11 cellular contexts compared by ENCODE assay signal in the genomic region with DNA sequence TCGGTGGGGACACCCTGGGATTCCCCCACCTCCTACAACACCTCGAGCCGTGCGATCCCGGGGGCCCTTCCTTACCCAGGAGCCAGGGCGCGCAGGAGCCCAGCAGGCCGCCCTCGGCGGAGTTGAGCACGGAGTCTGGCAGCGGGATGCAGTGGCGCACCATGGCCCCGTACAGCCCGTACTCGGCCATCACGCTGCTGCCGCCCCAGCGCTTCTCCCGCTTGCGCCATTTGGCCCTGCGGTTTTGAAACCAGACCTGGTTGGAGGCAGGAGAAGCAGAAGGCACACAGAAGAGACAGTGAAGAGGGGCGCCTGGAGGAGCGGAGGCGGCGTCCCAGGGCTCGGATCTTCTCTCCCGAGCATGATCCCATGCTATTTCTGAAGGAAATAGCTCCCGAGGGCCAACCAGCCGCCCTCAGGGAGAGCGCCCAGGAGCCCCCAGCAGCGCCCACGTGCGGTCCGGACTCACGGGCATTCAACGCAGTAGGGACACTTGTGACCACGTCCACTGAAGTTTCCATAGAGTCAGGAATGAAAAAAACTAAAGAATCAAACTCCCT. TPM values are rescaled to one million over a fixed set of nuclear protein-coding genes. Genes with fewer than 3 reads are reported as not detected.
DNase-seq lines count a peak whose midpoint lies in the region; ATAC-seq, FAIRE-seq and TF ChIP-seq lines count a peak whose summit lies in the region.
"Had no signal": no experiment of that assay in that cellular context is flagged by ENCODE, and none has a peak within 500 bp of the region (broad histone marks: within the 10 kb centered on the region; RNA-seq: fewer than 3 reads in every experiment).

No MANE protein-coding gene starts in this region.

- H3K4me1 ChIP-seq in iPS-20b (ENCODE audit: insufficient read depth, low read length), result no peaks in the 10 kb centered on the region
- H3K4me1 ChIP-seq in thoracic aorta (ENCODE audit: control insufficient read depth in 1 of 2, low read depth in 2 of 2), result peaks cover 7 to 24% of the 10 kb centered on the region in 2 donors

- no peak for FAIRE-seq in H54 (lab: Jason Lieb, UNC)

- no peak overlapping the region for H3K27ac ChIP-seq in iPS-20b (ENCODE audit: low read length)
- H3K27ac ChIP-seq in thoracic aorta, result no peak overlapping the region
- H3K27ac ChIP-seq: SK-N-MC had no signal

- peaks cover 21% of the 10 kb centered on the region for H3K4me1 Mint-ChIP-seq in activated naive CD8-positive, alpha-beta T cell treated with anti-CD3 and anti-CD28 coated beads, Interleukin-2, amount 50 U/mL, for 24 hours

- H3K9me3 ChIP-seq in iPS-20b (ENCODE audit: insufficient read depth, low read depth, low read length) (no peaks in the 10 kb centered on the region), thoracic aorta (no peaks in the 10 kb centered on the region)

- peak overlapping the region; percentile 61 for H3K4me3 ChIP-seq in iPS-20b (ENCODE audit: low read length)
- H3K4me3 ChIP-seq in thoracic aorta, result peak overlapping the region; percentile 59
- H3K4me3 ChIP-seq: SK-N-MC had no signal

- H3K36me3 ChIP-seq in iPS-20b (ENCODE audit: insufficient read depth, low read depth, low read length), result no peaks in the 10 kb centered on the region
- no peaks in the 10 kb centered on the region for H3K36me3 ChIP-seq in thoracic aorta

- no peaks in the 10 kb centered on the region for H3K9me3 Mint-ChIP-seq in activated naive CD8-positive, alpha-beta T cell treated with anti-CD3 and anti-CD28 coated beads, Interleukin-2, amount 50 U/mL, for 24 hours

- no peaks in the 10 kb centered on the region for H3K36me3 Mint-ChIP-seq in activated naive CD8-positive, alpha-beta T cell treated with anti-CD3 and anti-CD28 coated beads, Interleukin-2, amount 50 U/mL, for 24 hours (ENCODE audit: low read depth)
- H3K36me3 Mint-ChIP-seq: CD4-positive, CD25-positive, alpha-beta regulatory T cell had no signal

- DNase-seq in NCI-H748 (lab: John Stamatoyannopoulos, UW; ENCODE audit: unreplicated experiment) (peak; percentile 64), NCI-H748 treated with DMSO at 0.1 percent for 48 hours (lab: John Stamatoyannopoulos, UW) (no peak), thoracic aorta (ENCODE audit: low spot score) (no peak), H54 (ENCODE audit: insufficient read length, low spot score) (no peak), NCI-H1105 treated with DMSO at 0.1 percent for 48 hours (lab: John Stamatoyannopoulos, UW) (no peak)
- no peak for DNase-seq in activated naive CD8-positive, alpha-beta T cell treated with anti-CD3 and anti-CD28 coated beads, Interleukin-2, amount 50 U/mL, for 24 hours
- DNase-seq: CD4-positive, CD25-positive, alpha-beta regulatory T cell had no signal

- H3K27ac Mint-ChIP-seq in activated naive CD8-positive, alpha-beta T cell treated with anti-CD3 and anti-CD28 coated beads, Interleukin-2, amount 50 U/mL, for 24 hours, result no peak overlapping the region
- H3K27ac Mint-ChIP-seq: CD4-positive, CD25-positive, alpha-beta regulatory T cell had no signal

- no peak for TF ChIP-seq CTCF in thoracic aorta (IDR thresholded peaks at IDR 0.05)

- peak; percentile 44 for ATAC-seq in activated naive CD8-positive, alpha-beta T cell treated with anti-CD3 and anti-CD28 coated beads, Interleukin-2, amount 50 U/mL, for 24 hours
- ATAC-seq in thoracic aorta (ENCODE audit: insufficient number of reproducible peaks, low FRiP score, low read depth) (no peak), HG03354 (IDR thresholded peaks at IDR 0.05; ENCODE audit: poor library complexity, severe bottlenecking, unreplicated experiment) (no peak)

- H3K4me3 Mint-ChIP-seq in activated naive CD8-positive, alpha-beta T cell treated with anti-CD3 and anti-CD28 coated beads, Interleukin-2, amount 50 U/mL, for 24 hours, result peak overlapping the region; percentile 43

- H3K27me3 ChIP-seq in iPS-20b (ENCODE audit: insufficient read depth, low read length), result peaks cover 90% of the 10 kb centered on the region
- H3K27me3 ChIP-seq in thoracic aorta (replicated peaks; ENCODE audit: insufficient read depth), result peaks cover 5% of the 10 kb centered on the region

- H3K9ac ChIP-seq in iPS-20b (ENCODE audit: low read depth, low read length), result no peak overlapping the region

- peaks cover 76% of the 10 kb centered on the region for H3K27me3 Mint-ChIP-seq in activated naive CD8-positive, alpha-beta T cell treated with anti-CD3 and anti-CD28 coated beads, Interleukin-2, amount 50 U/mL, for 24 hours

- TF ChIP-seq POLR2A in H54 (IDR thresholded peaks at IDR 0.05; ENCODE audit: low read depth, low read length), result no peak

RNA-seq across cellular contexts. Expression of a gene that starts 4.3 kb away (rescaled TPM):
- not detected for total RNA-seq in thoracic aorta
- total RNA-seq: CD4-positive, CD25-positive, alpha-beta regulatory T cell; lower leg skin had no signal

RNA-seq across cellular contexts. Expression of a gene that starts 19.8 kb away (rescaled TPM):
- 10 to 100 TPM; 26.0 to 31.7 TPM for total RNA-seq in thoracic aorta
